ENCODE assay signal across 8 cellular contexts in genomic region chr11:61949169-61950034, GRCh38. TPM values are rescaled to one million over a fixed set of nuclear protein-coding genes. Genes with fewer than 3 reads are reported as not detected.
A peak's percentile ranks its signal among the peaks of the same experiment; 100 is the strongest.
DNase-seq lines count a peak whose midpoint lies in the region; ATAC-seq and TF ChIP-seq lines count a peak whose summit lies in the region.

No MANE protein-coding gene starts in this region.

- intact Hi-C loops in activated CD4-positive, alpha-beta T cell treated with anti-CD3 and anti-CD28 coated beads, Interleukin-2, amount 10 ng/mL, durations not matched to agents 24 days and 14 days (cut with micrococcal nuclease), result loop anchor here (5.0 kb wide), 2 partner anchors 133 to 158 kb away; no protein-coding TSS in a partner anchor

- H3K27me3 Mint-ChIP-seq in activated CD4-positive, alpha-beta T cell treated with anti-CD3 and anti-CD28 coated beads, Interleukin-2, amount 10 ng/mL, durations not matched to agents 24 days and 14 days, result peaks cover 7% of the 10 kb centered on the region
- H3K27me3 Mint-ChIP-seq in WTC11 (ENCODE audit: low read depth), result peaks cover 8% of the 10 kb centered on the region

- peak; percentile 62 for DNase-seq in activated CD4-positive, alpha-beta T cell treated with anti-CD3 and anti-CD28 coated beads, Interleukin-2, amount 10 ng/mL, durations not matched to agents 24 days and 14 days
- no peak for DNase-seq in activated CD4-positive, alpha-beta T cell treated with anti-CD3 and anti-CD28 coated beads, Interleukin-2, amount 50 U/mL, for 4 hours
- peak; percentile 44 for DNase-seq in NCI-H1694 (lab: John Stamatoyannopoulos, UW)
- DNase-seq in WTC11 (ENCODE audit: low spot score), result peak; percentile 76
- DNase-seq in glomerular visceral epithelial cell (ENCODE audit: extremely low spot score), result peak; percentile 35
- peak; percentile 98 for DNase-seq in pons (ENCODE audit: low spot score)

- no peaks in the 10 kb centered on the region for H3K9me3 Mint-ChIP-seq in activated CD4-positive, alpha-beta T cell treated with anti-CD3 and anti-CD28 coated beads, Interleukin-2, amount 10 ng/mL, durations not matched to agents 24 days and 14 days
- H3K9me3 Mint-ChIP-seq in WTC11, result no peaks in the 10 kb centered on the region

- TF ChIP-seq CTCF in WTC11 (IDR thresholded peaks at IDR 0.05), result no peak

- no peaks in the 10 kb centered on the region for H3K36me3 Mint-ChIP-seq in activated CD4-positive, alpha-beta T cell treated with anti-CD3 and anti-CD28 coated beads, Interleukin-2, amount 10 ng/mL, durations not matched to agents 24 days and 14 days (ENCODE audit: low read depth)
- H3K36me3 Mint-ChIP-seq in WTC11, result no peaks in the 10 kb centered on the region

- H3K4me1 Mint-ChIP-seq in activated CD4-positive, alpha-beta T cell treated with anti-CD3 and anti-CD28 coated beads, Interleukin-2, amount 10 ng/mL, durations not matched to agents 24 days and 14 days, result peaks cover 2% of the 10 kb centered on the region
- H3K4me1 Mint-ChIP-seq in WTC11, result peaks cover 7% of the 10 kb centered on the region

- H3K27ac Mint-ChIP-seq in activated CD4-positive, alpha-beta T cell treated with anti-CD3 and anti-CD28 coated beads, Interleukin-2, amount 10 ng/mL, durations not matched to agents 24 days and 14 days, result no peak overlapping the region
- no peak overlapping the region for H3K27ac Mint-ChIP-seq in WTC11

- POLR2A ChIA-PET in WTC11 (lab: Charles Lee), result interaction anchor here (0.5 to 2.5 kb wide), 15 partner anchors 10 to 134 kb away, joined by 3 to 26 read pairs (median 5); partner anchors contain the start of genes FTH1 and RAB3IL1

- CTCF ChIA-PET in WTC11 (lab: Charles Lee), result interaction anchor here (0.6 to 10.3 kb wide), 20 partner anchors 10 to 476 kb away, joined by 3 to 685 read pairs (median 4); no protein-coding TSS in a partner anchor

- peak; percentile 54 for ATAC-seq in WTC11
- no peak for ATAC-seq in GM21447 (IDR thresholded peaks at IDR 0.05; ENCODE audit: unreplicated experiment)
- ATAC-seq in HG03469 (IDR thresholded peaks at IDR 0.05; ENCODE audit: unreplicated experiment), result no peak

- no peak overlapping the region for H3K4me3 Mint-ChIP-seq in activated CD4-positive, alpha-beta T cell treated with anti-CD3 and anti-CD28 coated beads, Interleukin-2, amount 10 ng/mL, durations not matched to agents 24 days and 14 days
- H3K4me3 Mint-ChIP-seq in WTC11, result no peak overlapping the region

TF ChIP-seq in WTC11, 78 proteins besides CTCF, POLR2A, EP300 and RAD21:
- TF ChIP-seq IRF2 (CRISPR knock-in tag; IDR thresholded peaks at IDR 0.05; ENCODE audit: borderline replicate concordance, low read depth), result no peak
- no peak for TF ChIP-seq MXD4 (CRISPR knock-in tag; IDR thresholded peaks at IDR 0.05; ENCODE audit: borderline replicate concordance)
- TF ChIP-seq SP1 (CRISPR knock-in tag; conservative IDR thresholded peaks at IDR 0.05), result no peak
- TF ChIP-seq FOXP4 (CRISPR knock-in tag; IDR thresholded peaks at IDR 0.05), result no peak
- peak; percentile 99 for TF ChIP-seq GABPB1 (CRISPR knock-in tag; IDR thresholded peaks at IDR 0.05)
- no peak for TF ChIP-seq E2F1 (CRISPR knock-in tag; IDR thresholded peaks at IDR 0.05)
- peak; percentile 71 for TF ChIP-seq NFYB (CRISPR knock-in tag; conservative IDR thresholded peaks at IDR 0.05; ENCODE audit: low read depth)
- TF ChIP-seq KAT7 (CRISPR knock-in tag; IDR thresholded peaks at IDR 0.05; ENCODE audit: borderline replicate concordance), result no peak
- no peak for TF ChIP-seq USF1 (CRISPR knock-in tag; IDR thresholded peaks at IDR 0.05)

RNA-seq across cellular contexts. Expression of gene BEST1, which starts 0.7 kb away (rescaled TPM):
- 0.07 TPM in 1 of 2 replicates, not detected in the other for total RNA-seq in activated CD4-positive, alpha-beta T cell treated with anti-CD3 and anti-CD28 coated beads, Interleukin-2, amount 10 ng/mL, durations not matched to agents 24 days and 14 days
- total RNA-seq in WTC11 (2021), result 0.17 to 0.32 TPM (median 0.21 TPM) in 3 replicates

RNA-seq across cellular contexts. Expression of gene FTH1, which starts 18.0 kb away (rescaled TPM):
- total RNA-seq in activated CD4-positive, alpha-beta T cell treated with anti-CD3 and anti-CD28 coated beads, Interleukin-2, amount 10 ng/mL, durations not matched to agents 24 days and 14 days, result 500 and 515 TPM in 2 replicates
- total RNA-seq in WTC11 (2021), result 1,108 to 1,272 TPM (median 1,247 TPM) in 3 replicates

RNA-seq across cellular contexts. Expression of gene RAB3IL1, which starts 32.0 kb away (rescaled TPM):
- 0.12 and 0.26 TPM in 2 replicates for total RNA-seq in activated CD4-positive, alpha-beta T cell treated with anti-CD3 and anti-CD28 coated beads, Interleukin-2, amount 10 ng/mL, durations not matched to agents 24 days and 14 days
- total RNA-seq in WTC11 (2021), result 7.2 to 11.1 TPM (median 8.9 TPM) in 3 replicates

RNA-seq across cellular contexts. Expression of gene FADS3, which starts 58.1 kb away (rescaled TPM):
- total RNA-seq in activated CD4-positive, alpha-beta T cell treated with anti-CD3 and anti-CD28 coated beads, Interleukin-2, amount 10 ng/mL, durations not matched to agents 24 days and 14 days, result 13.5 and 15.6 TPM in 2 replicates
- total RNA-seq in WTC11 (2021), result 47.4 to 50.0 TPM (median 49.3 TPM) in 3 replicates

Comparison
In these comparisons a context has a peak if more than half of its experiments do, and no peak if none do; other contexts are left out.
1. DNase-seq: peak in activated CD4-positive, alpha-beta T cell treated with anti-CD3 and anti-CD28 coated beads, Interleukin-2, amount 10 ng/mL, durations not matched to agents 24 days and 14 days (single experiment), NCI-H1694 (single experiment), WTC11 (single experiment), glomerular visceral epithelial cell (single experiment) and pons (single experiment); none in activated CD4-positive, alpha-beta T cell treated with anti-CD3 and anti-CD28 coated beads, Interleukin-2, amount 50 U/mL, for 4 hours (0 of 2).